8 cellular contexts compared by ENCODE assay signal in the genomic region with DNA sequence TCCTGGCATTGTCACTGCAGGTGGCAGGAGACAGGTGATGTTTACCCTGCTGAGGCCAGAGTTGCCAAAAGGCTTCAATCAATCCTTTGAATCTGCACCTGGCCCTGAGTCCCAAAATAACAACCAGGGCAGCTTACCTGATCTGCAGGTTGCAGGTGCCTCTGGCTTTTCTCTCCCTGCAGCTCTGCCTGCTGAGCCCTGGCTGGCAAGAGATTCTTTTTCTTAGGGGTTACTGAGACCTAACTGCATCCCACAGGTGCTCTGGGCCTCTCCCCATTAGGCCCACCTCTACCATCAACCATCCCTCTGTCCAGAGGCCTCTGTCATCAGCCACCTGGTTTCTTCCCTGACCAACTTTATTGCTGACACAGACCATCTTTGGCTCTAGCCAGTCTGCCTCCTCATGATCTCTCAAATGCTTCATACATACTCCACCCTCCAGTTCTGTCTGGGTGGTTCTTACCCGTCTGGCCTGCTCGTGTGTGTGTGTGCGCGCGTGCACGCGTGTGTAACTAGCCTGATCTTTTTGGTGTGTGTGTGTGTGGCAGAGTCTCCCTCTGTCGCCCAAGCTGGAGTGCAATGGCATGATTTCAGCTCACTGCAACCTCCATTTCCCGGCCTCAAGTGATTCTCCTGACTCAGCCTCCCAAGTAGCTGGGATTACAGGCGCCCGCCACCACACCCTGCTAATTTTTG. TPM values are rescaled to one million over a fixed set of nuclear protein-coding genes. Genes with fewer than 3 reads are reported as not detected.
DNase-seq lines count a peak whose midpoint lies in the region; ATAC-seq and TF ChIP-seq lines count a peak whose summit lies in the region.

No MANE protein-coding gene starts in this region.

- ATAC-seq in GM18909 (IDR thresholded peaks at IDR 0.05; ENCODE audit: poor library complexity, unreplicated experiment) (no peak), GM19351 (IDR thresholded peaks at IDR 0.05; ENCODE audit: unreplicated experiment) (no peak)

- H3K36me3 Mint-ChIP-seq in activated CD4-positive, alpha-beta T cell treated with anti-CD3 and anti-CD28 coated beads, Interleukin-2, amount 10 ng/mL, durations not matched to agents 24 days and 14 days (ENCODE audit: low read depth), result peaks cover 85% of the 10 kb centered on the region
- H3K36me3 Mint-ChIP-seq in endodermal cell (ENCODE audit: low read depth), result peaks cover 36% of the 10 kb centered on the region

- intact Hi-C loops in activated CD4-positive, alpha-beta T cell treated with anti-CD3 and anti-CD28 coated beads, Interleukin-2, amount 10 ng/mL, durations not matched to agents 24 days and 14 days (cut with micrococcal nuclease), result no loop called here

- no peak for TF ChIP-seq CTCF in endodermal cell (conservative IDR thresholded peaks at IDR 0.05)
- no peak for TF ChIP-seq CTCF in suprapubic skin (IDR thresholded peaks at IDR 0.05)

- 81 to 96% methylated on average over 4 to 11 of the region's 11 CpGs for WGBS in endodermal cell (ENCODE audit: insufficient coverage in 1 of 2, insufficient read length in 1 of 2), 2 experiments
- 81% methylated on average over 11 of the region's 11 CpGs for WGBS in suprapubic skin

- H3K36me3 ChIP-seq in endodermal cell (ENCODE audit: control insufficient read depth, insufficient read depth, low read length), result peaks cover 36% of the 10 kb centered on the region
- peaks cover 22% of the 10 kb centered on the region for H3K36me3 ChIP-seq in suprapubic skin

- H3K27me3 Mint-ChIP-seq in activated CD4-positive, alpha-beta T cell treated with anti-CD3 and anti-CD28 coated beads, Interleukin-2, amount 10 ng/mL, durations not matched to agents 24 days and 14 days, result no peaks in the 10 kb centered on the region
- H3K27me3 Mint-ChIP-seq in endodermal cell (ENCODE audit: insufficient read depth), result no peaks in the 10 kb centered on the region

- H3K4me3 Mint-ChIP-seq in activated CD4-positive, alpha-beta T cell treated with anti-CD3 and anti-CD28 coated beads, Interleukin-2, amount 10 ng/mL, durations not matched to agents 24 days and 14 days, result peak overlapping the region; percentile 49
- H3K4me3 Mint-ChIP-seq in endodermal cell, result no peak overlapping the region

- H3K27ac ChIP-seq in endodermal cell (ENCODE audit: low read depth, low read length), result no peak overlapping the region
- H3K27ac ChIP-seq in suprapubic skin, result peak overlapping the region; percentile 98

- H3K27me3 ChIP-seq in endodermal cell (ENCODE audit: control insufficient read depth, insufficient read depth, low read length, poor library complexity, severe bottlenecking) (no peaks in the 10 kb centered on the region), suprapubic skin (no peaks in the 10 kb centered on the region)

- no peak for DNase-seq in activated CD4-positive, alpha-beta T cell treated with anti-CD3 and anti-CD28 coated beads, Interleukin-2, amount 10 ng/mL, durations not matched to agents 24 days and 14 days
- no peak for DNase-seq in activated CD4-positive, alpha-beta T cell treated with anti-CD3 and anti-CD28 coated beads, Interleukin-2, amount 50 U/mL, for 48 hours
- peak; percentile 92 for DNase-seq in NCI-H774 (lab: John Stamatoyannopoulos, UW)
- peak; percentile 36 for DNase-seq in endodermal cell
- DNase-seq in suprapubic skin (ENCODE audit: low spot score in 2 of 2), result no peak
- DNase-seq in GM03348 (ENCODE audit: low spot score), result no peak

- no peak for TF ChIP-seq EP300 in suprapubic skin (IDR thresholded peaks at IDR 0.05)

- H3K9me3 ChIP-seq in endodermal cell (ENCODE audit: control insufficient read depth, low read length), result no peaks in the 10 kb centered on the region
- H3K9me3 ChIP-seq in suprapubic skin, result no peaks in the 10 kb centered on the region

- H3K4me3 ChIP-seq in endodermal cell (ENCODE audit: low read length), result no peak overlapping the region
- H3K4me3 ChIP-seq in suprapubic skin, result no peak overlapping the region

- peaks cover 73% of the 10 kb centered on the region for H3K4me1 Mint-ChIP-seq in activated CD4-positive, alpha-beta T cell treated with anti-CD3 and anti-CD28 coated beads, Interleukin-2, amount 10 ng/mL, durations not matched to agents 24 days and 14 days
- H3K4me1 Mint-ChIP-seq in endodermal cell, result peaks cover 60% of the 10 kb centered on the region

- no peak for TF ChIP-seq POLR2A in suprapubic skin (IDR thresholded peaks at IDR 0.05)

- H3K27ac Mint-ChIP-seq in activated CD4-positive, alpha-beta T cell treated with anti-CD3 and anti-CD28 coated beads, Interleukin-2, amount 10 ng/mL, durations not matched to agents 24 days and 14 days, result peak overlapping the region; percentile 52
- H3K27ac Mint-ChIP-seq in endodermal cell, result no peak overlapping the region

- H3K9ac ChIP-seq in endodermal cell (ENCODE audit: extremely low read depth, low read length, poor library complexity, severe bottlenecking), result no peak overlapping the region

- peaks cover 35% of the 10 kb centered on the region for H3K4me1 ChIP-seq in endodermal cell (ENCODE audit: control insufficient read depth, insufficient read depth, low read length)
- H3K4me1 ChIP-seq in suprapubic skin, result peaks cover 85% of the 10 kb centered on the region

- no peaks in the 10 kb centered on the region for H3K9me3 Mint-ChIP-seq in activated CD4-positive, alpha-beta T cell treated with anti-CD3 and anti-CD28 coated beads, Interleukin-2, amount 10 ng/mL, durations not matched to agents 24 days and 14 days
- no peaks in the 10 kb centered on the region for H3K9me3 Mint-ChIP-seq in endodermal cell

RNA-seq across cellular contexts. Expression of gene BCL2L1, which starts 13.7 kb away (rescaled TPM):
- total RNA-seq in activated CD4-positive, alpha-beta T cell treated with anti-CD3 and anti-CD28 coated beads, Interleukin-2, amount 10 ng/mL, durations not matched to agents 24 days and 14 days, result 379 and 381 TPM in 2 replicates
- total RNA-seq in endodermal cell (10 to 100 TPM; 60.3 to 89.5 TPM), suprapubic skin (100 to 1,000 TPM; 104 to 120 (median 107) TPM)
- 46.6 TPM for polyA plus RNA-seq in endodermal cell (2013, experiment 1 of 2)
- 43.2 TPM for polyA plus RNA-seq in endodermal cell (2013, experiment 2 of 2)

RNA-seq across cellular contexts. Expression of gene TPX2, which starts 30.1 kb away (rescaled TPM):
- 60.1 and 61.3 TPM in 2 replicates for total RNA-seq in activated CD4-positive, alpha-beta T cell treated with anti-CD3 and anti-CD28 coated beads, Interleukin-2, amount 10 ng/mL, durations not matched to agents 24 days and 14 days
- total RNA-seq in endodermal cell (100 to 1,000 TPM; 108 to 118 TPM), suprapubic skin (10 to 100 TPM in 2 of 4 donors, 1 to 10 TPM in 2; 4.4 to 11.2 (median 9.7) TPM)
- polyA plus RNA-seq in endodermal cell (2013, experiment 1 of 2), result 137 TPM
- 134 TPM for polyA plus RNA-seq in endodermal cell (2013, experiment 2 of 2)

Comparison
In these comparisons a context has a peak if more than half of its experiments do, and no peak if none do; other contexts are left out.
1. DNase-seq: peak in NCI-H774 (single experiment) and endodermal cell (single experiment); none in activated CD4-positive, alpha-beta T cell treated with anti-CD3 and anti-CD28 coated beads, Interleukin-2, amount 10 ng/mL, durations not matched to agents 24 days and 14 days (single experiment), activated CD4-positive, alpha-beta T cell treated with anti-CD3 and anti-CD28 coated beads, Interleukin-2, amount 50 U/mL, for 48 hours (0 of 2), suprapubic skin (0 of 2) and GM03348 (single experiment).